ENCODE assay signal across 8 cellular contexts in the genomic region with DNA sequence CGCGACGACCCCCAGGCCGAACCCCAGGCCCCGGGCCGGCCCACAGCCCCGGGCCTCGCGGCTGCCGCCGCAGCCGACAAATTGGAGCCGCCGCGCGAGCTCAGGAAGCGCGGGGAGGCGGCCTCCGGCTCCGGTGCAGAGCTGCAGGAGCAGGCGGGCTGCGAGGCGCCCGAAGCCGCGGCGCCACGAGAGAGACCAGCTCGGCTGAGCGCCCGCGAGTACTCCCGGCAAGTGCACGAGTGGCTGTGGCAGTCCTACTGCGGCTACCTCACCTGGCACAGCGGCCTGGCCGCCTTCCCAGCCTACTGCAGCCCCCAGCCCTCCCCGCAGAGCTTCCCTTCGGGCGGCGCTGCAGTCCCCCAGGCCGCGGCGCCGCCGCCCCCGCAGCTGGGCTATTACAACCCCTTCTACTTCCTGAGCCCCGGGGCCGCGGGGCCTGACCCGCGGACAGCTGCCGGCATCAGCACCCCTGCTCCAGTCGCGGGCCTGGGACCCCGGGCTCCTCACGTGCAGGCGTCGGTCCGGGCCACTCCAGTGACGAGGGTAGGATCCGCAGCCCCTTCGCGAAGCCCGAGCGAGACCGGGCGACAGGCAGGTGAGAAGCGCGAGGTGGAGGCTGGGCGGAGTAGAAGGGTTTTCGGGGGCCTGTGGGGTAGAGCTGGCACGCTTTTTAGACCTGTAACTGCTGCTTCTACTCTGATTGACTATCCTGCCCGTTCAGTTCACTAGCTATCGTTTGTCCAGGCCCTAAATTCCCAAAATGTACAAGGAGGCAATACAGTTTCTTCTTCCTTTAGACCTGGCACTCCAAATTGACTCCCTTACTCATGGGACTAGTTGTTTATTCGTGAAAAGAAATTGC. TPM values are rescaled to one million over a fixed set of nuclear protein-coding genes. Genes with fewer than 3 reads are reported as not detected.
DNase-seq lines count a peak whose midpoint lies in the region; ATAC-seq and TF ChIP-seq lines count a peak whose summit lies in the region.

No MANE protein-coding gene starts in this region.

- no peaks in the 10 kb centered on the region for H3K9me3 ChIP-seq in heart left ventricle

- no peaks in the 10 kb centered on the region for H3K27me3 ChIP-seq in heart left ventricle

- no peaks in the 10 kb centered on the region for H3K9me3 Mint-ChIP-seq in activated naive CD8-positive, alpha-beta T cell treated with anti-CD3 and anti-CD28 coated beads for 36 hours

- TF ChIP-seq CTCF in heart left ventricle (IDR thresholded peaks at IDR 0.05) = peak in 1 of 12 donors; percentile 18

- intact Hi-C loops in heart left ventricle (cut with DNase I) = loop anchor here in 6 of 10 donors (2.0 to 10.0 kb wide), 5 partner anchors 87 to 384 kb away; partner anchors contain the start of genes NUP153 (in 5 of the 6) and KIF13A (in 1 of the 6)

- peak overlapping the region; percentile 75 to 99 (median 94) for H3K4me3 ChIP-seq in heart left ventricle

- WGBS in heart left ventricle, 4 donors = 1 to 2% (median 1%) methylated on average over 42 to 77 of the region's 77 CpGs

- H3K27me3 Mint-ChIP-seq in activated naive CD8-positive, alpha-beta T cell treated with anti-CD3 and anti-CD28 coated beads for 36 hours = no peaks in the 10 kb centered on the region

- in situ Hi-C loops in SK-MEL-5 (cut with HindIII; ENCODE audit: low pct_unique_long_range_greater_than_20kb, low sequenced_read_pairs) = no loop called here

- ATAC-seq in GM19351 (IDR thresholded peaks at IDR 0.05; ENCODE audit: unreplicated experiment) = peak; percentile 54
- ATAC-seq in HG03432 (IDR thresholded peaks at IDR 0.05; ENCODE audit: unreplicated experiment) = peak; percentile 62
- peak in 3 of 4 donors; percentile 48 to 71 (median 70) for ATAC-seq in heart left ventricle

- DNase-seq in CD1c-positive myeloid dendritic cell (ENCODE audit: extremely low spot score) (peak; percentile 68), SK-MEL-5 (ENCODE audit: low read depth, low spot score) (peak; percentile 36), heart left ventricle (peak; percentile 51 to 80 (median 62)), pons (ENCODE audit: low spot score) (peak; percentile 24), cortex of kidney (lab: John Stamatoyannopoulos, UW) (no peak)
- peak; percentile 59 for DNase-seq in activated naive CD8-positive, alpha-beta T cell treated with anti-CD3 and anti-CD28 coated beads for 36 hours

- peaks cover 9% of the 10 kb centered on the region for H3K36me3 Mint-ChIP-seq in activated naive CD8-positive, alpha-beta T cell treated with anti-CD3 and anti-CD28 coated beads for 36 hours

- H3K27ac ChIP-seq in heart left ventricle = peak overlapping the region; percentile 80 to 98 (median 95)

- H3K4me1 ChIP-seq in heart left ventricle = peaks cover 0 to 20% (median 13%) of the 10 kb centered on the region in 12 donors

- TF ChIP-seq POLR2A in heart left ventricle (IDR thresholded peaks at IDR 0.05) = no peak

- H3K4me3 Mint-ChIP-seq in activated naive CD8-positive, alpha-beta T cell treated with anti-CD3 and anti-CD28 coated beads for 36 hours = peak overlapping the region; percentile 83

- peak overlapping the region; percentile 70 for H3K27ac Mint-ChIP-seq in activated naive CD8-positive, alpha-beta T cell treated with anti-CD3 and anti-CD28 coated beads for 36 hours

- peaks cover 29% of the 10 kb centered on the region for H3K4me1 Mint-ChIP-seq in activated naive CD8-positive, alpha-beta T cell treated with anti-CD3 and anti-CD28 coated beads for 36 hours

- peaks cover 0 to 36% (median 16%) of the 10 kb centered on the region in 9 donors for H3K36me3 ChIP-seq in heart left ventricle

RNA-seq across cellular contexts. Expression of gene FAM8A1, which starts 0.7 kb away (rescaled TPM):
- total RNA-seq in SK-MEL-5 (2014; rRNA removed; shearing (Covaris generic)) = 26.2 and 27.8 TPM in 2 replicates
- 19.4 and 26.0 TPM in 2 replicates for polyA plus RNA-seq in SK-MEL-5 (2015; cell fraction: cytosol; rRNA removed)
- 31.4 and 35.9 TPM in 2 replicates for polyA plus RNA-seq in SK-MEL-5 (2015; cell fraction: nucleus; rRNA removed)
- 1 to 10 TPM; 3.8 to 4.0 TPM for total RNA-seq in activated naive CD8-positive, alpha-beta T cell treated with anti-CD3 and anti-CD28 coated beads for 36 hours
- 10 to 100 TPM; 14.9 to 24.5 (median 17.5) TPM for total RNA-seq in heart left ventricle
- 10 to 100 TPM in 1 of 2 donors, 1 to 10 TPM in 1; 9.1 to 14.9 TPM for polyA plus RNA-seq in heart left ventricle
